ENCODE assay signal across 1 cellular context in the genomic region with DNA sequence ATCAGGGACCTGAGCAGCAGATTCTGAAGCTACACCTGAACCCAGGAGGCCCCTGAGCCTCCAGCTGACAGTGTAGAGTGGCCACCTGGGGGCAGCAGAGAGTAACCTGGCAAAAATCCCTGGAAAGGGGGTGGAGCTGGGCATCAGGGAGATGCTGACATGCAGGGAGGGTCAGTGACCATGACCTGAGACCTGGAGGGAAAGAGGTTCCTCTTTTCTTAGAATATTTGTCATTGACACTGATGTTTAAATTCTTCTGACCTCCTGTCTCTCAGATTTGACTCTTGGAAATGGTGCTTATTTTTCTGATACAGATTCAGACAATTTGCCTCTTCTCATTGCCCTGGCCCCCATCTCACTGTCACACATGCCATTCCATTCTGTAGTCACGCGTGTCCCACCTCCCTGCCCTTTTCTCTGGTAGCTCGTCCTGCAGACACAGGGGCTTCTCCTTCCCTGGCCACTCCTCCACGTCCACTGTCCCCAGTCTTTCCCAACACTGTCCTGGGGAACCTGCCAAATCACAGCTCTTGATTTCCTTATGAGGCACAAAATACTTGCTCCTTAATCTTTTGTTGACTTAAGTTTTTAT.
TF ChIP-seq lines count a peak whose summit lies in the region.

No MANE protein-coding gene starts in this region.

TF ChIP-seq in K562, 482 proteins besides CTCF, POLR2A, EP300 and RAD21 (continued from another document and continues in another):
- TF ChIP-seq, protein P1, sequence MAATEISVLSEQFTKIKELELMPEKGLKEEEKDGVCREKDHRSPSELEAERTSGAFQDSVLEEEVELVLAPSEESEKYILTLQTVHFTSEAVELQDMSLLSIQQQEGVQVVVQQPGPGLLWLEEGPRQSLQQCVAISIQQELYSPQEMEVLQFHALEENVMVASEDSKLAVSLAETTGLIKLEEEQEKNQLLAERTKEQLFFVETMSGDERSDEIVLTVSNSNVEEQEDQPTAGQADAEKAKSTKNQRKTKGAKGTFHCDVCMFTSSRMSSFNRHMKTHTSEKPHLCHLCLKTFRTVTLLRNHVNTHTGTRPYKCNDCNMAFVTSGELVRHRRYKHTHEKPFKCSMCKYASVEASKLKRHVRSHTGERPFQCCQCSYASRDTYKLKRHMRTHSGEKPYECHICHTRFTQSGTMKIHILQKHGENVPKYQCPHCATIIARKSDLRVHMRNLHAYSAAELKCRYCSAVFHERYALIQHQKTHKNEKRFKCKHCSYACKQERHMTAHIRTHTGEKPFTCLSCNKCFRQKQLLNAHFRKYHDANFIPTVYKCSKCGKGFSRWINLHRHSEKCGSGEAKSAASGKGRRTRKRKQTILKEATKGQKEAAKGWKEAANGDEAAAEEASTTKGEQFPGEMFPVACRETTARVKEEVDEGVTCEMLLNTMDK (IDR thresholded peaks at IDR 0.05; ENCODE audit: borderline replicate concordance, insufficient read depth, low read depth, low read length, poor library complexity, severe bottlenecking): peak; percentile 45
- TF ChIP-seq TRIM24 (IDR thresholded peaks at IDR 0.05) (no peak), CBFB (CRISPR knock-in tag; IDR thresholded peaks at IDR 0.05) (no peak), MTA1 (IDR thresholded peaks at IDR 0.05; ENCODE audit: borderline replicate concordance) (no peak), PTBP1 (IDR thresholded peaks at IDR 0.05; ENCODE audit: low read depth, low read length) (no peak), ASH1L (IDR thresholded peaks at IDR 0.05; ENCODE audit: borderline replicate concordance, low read depth, partially characterized antibody) (no peak), GTF2F1 (IDR thresholded peaks at IDR 0.05; ENCODE audit: low read depth, low read length) (peak; percentile 87), ZNF217 (CRISPR knock-in tag; IDR thresholded peaks at IDR 0.05) (no peak), POLR3A (IDR thresholded peaks at IDR 0.05; ENCODE audit: borderline replicate concordance, extremely low read depth, insufficient read depth, insufficient read length) (no peak), MBD2 (IDR thresholded peaks at IDR 0.05; ENCODE audit: borderline replicate concordance, low read depth) (no peak), STAT5A (IDR thresholded peaks at IDR 0.05; ENCODE audit: borderline replicate concordance, low read length) (peak; percentile 36; the same call in 1 of the 2 replicates), CREBBP (IDR thresholded peaks at IDR 0.05; ENCODE audit: low read depth, low read length) (no peak), FIP1L1 (IDR thresholded peaks at IDR 0.05; ENCODE audit: low read depth, low read length, poor library complexity, severe bottlenecking) (no peak), DACH1 (IDR thresholded peaks at IDR 0.05; ENCODE audit: partially characterized antibody) (no peak), SRF (CRISPR knock-in tag; IDR thresholded peaks at IDR 0.05) (peak in 1 of 2 experiments; percentile 92; a peak in 2 of 4 replicates), ZNF586 (CRISPR knock-in tag; conservative IDR thresholded peaks at IDR 0.05) (no peak), ARNT (IDR thresholded peaks at IDR 0.05) (no peak), U2AF1 (optimal IDR thresholded peaks at IDR 0.05; ENCODE audit: low read depth, low read length) (no peak), ZNF197 (CRISPR knock-in tag; IDR thresholded peaks at IDR 0.05; ENCODE audit: low read depth) (no peak), MEIS2 (IDR thresholded peaks at IDR 0.05; ENCODE audit: partially characterized antibody) (no peak), CSDE1 (IDR thresholded peaks at IDR 0.05) (no peak), BACH1 (tag; IDR thresholded peaks at IDR 0.05) (no peak), RBFOX2 (IDR thresholded peaks at IDR 0.05; ENCODE audit: low read depth, low read length) (no peak), POLR2G (IDR thresholded peaks at IDR 0.05; ENCODE audit: low read depth, low read length) (no peak), PURB (CRISPR knock-in tag; IDR thresholded peaks at IDR 0.05; ENCODE audit: low read depth) (no peak), FOXK2 (conservative IDR thresholded peaks at IDR 0.05 in 1 of 2, IDR thresholded peaks at IDR 0.05 in 1 of 2; ENCODE audit: low read depth in 2 of 2) (no peak), HNRNPK (IDR thresholded peaks at IDR 0.05; ENCODE audit: low read depth, low read length, poor library complexity, severe bottlenecking) (no peak), LEF1 (IDR thresholded peaks at IDR 0.05) (no peak), GABPB1 (CRISPR knock-in tag; IDR thresholded peaks at IDR 0.05) (0 out of 2 replicates have a peak, but pooled peaks have one; percentile 37), SMARCB1 (IDR thresholded peaks at IDR 0.05; ENCODE audit: insufficient read length, low read depth) (no peak), CREM (IDR thresholded peaks at IDR 0.05; ENCODE audit: low read depth) (peak; percentile 68; the same call in 1 of the 2 replicates), MAZ (CRISPR knock-in tag; conservative IDR thresholded peaks at IDR 0.05 in 1 of 2, IDR thresholded peaks at IDR 0.05 in 1 of 2) (peak in 1 of 2 experiments; percentile 80; a peak in 2 of 4 replicates), ZNF77 (CRISPR knock-in tag; IDR thresholded peaks at IDR 0.05) (no peak), ZNF717 (CRISPR knock-in tag; IDR thresholded peaks at IDR 0.05) (no peak), CBX1 (IDR thresholded peaks at IDR 0.05; ENCODE audit: low read depth) (no peak), ZC3H4 (CRISPR knock-in tag; IDR thresholded peaks at IDR 0.05; ENCODE audit: borderline replicate concordance) (no peak), ZNF121 (CRISPR knock-in tag; conservative IDR thresholded peaks at IDR 0.05) (no peak), DNMT1 (IDR thresholded peaks at IDR 0.05) (no peak), ZNF3 (CRISPR knock-in tag; IDR thresholded peaks at IDR 0.05) (no peak), MAFF (IDR thresholded peaks at IDR 0.05; ENCODE audit: low read length) (peak; percentile 33; the same call in 1 of the 2 replicates), BRCA1 (IDR thresholded peaks at IDR 0.05) (no peak), BRCA1 (CRISPR knock-in tag; IDR thresholded peaks at IDR 0.05) (no peak)
- TF ChIP-seq, protein P2, sequence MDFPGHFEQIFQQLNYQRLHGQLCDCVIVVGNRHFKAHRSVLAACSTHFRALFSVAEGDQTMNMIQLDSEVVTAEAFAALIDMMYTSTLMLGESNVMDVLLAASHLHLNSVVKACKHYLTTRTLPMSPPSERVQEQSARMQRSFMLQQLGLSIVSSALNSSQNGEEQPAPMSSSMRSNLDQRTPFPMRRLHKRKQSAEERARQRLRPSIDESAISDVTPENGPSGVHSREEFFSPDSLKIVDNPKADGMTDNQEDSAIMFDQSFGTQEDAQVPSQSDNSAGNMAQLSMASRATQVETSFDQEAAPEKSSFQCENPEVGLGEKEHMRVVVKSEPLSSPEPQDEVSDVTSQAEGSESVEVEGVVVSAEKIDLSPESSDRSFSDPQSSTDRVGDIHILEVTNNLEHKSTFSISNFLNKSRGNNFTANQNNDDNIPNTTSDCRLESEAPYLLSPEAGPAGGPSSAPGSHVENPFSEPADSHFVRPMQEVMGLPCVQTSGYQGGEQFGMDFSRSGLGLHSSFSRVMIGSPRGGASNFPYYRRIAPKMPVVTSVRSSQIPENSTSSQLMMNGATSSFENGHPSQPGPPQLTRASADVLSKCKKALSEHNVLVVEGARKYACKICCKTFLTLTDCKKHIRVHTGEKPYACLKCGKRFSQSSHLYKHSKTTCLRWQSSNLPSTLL (IDR thresholded peaks at IDR 0.05): no peak
- TF ChIP-seq, protein P3, sequence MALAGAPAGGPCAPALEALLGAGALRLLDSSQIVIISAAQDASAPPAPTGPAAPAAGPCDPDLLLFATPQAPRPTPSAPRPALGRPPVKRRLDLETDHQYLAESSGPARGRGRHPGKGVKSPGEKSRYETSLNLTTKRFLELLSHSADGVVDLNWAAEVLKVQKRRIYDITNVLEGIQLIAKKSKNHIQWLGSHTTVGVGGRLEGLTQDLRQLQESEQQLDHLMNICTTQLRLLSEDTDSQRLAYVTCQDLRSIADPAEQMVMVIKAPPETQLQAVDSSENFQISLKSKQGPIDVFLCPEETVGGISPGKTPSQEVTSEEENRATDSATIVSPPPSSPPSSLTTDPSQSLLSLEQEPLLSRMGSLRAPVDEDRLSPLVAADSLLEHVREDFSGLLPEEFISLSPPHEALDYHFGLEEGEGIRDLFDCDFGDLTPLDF (CRISPR knock-in tag; IDR thresholded peaks at IDR 0.05): peak; percentile 78
- TF ChIP-seq, protein P4, sequence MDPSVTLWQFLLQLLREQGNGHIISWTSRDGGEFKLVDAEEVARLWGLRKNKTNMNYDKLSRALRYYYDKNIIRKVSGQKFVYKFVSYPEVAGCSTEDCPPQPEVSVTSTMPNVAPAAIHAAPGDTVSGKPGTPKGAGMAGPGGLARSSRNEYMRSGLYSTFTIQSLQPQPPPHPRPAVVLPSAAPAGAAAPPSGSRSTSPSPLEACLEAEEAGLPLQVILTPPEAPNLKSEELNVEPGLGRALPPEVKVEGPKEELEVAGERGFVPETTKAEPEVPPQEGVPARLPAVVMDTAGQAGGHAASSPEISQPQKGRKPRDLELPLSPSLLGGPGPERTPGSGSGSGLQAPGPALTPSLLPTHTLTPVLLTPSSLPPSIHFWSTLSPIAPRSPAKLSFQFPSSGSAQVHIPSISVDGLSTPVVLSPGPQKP (CRISPR knock-in tag; IDR thresholded peaks at IDR 0.05): 0 out of 2 replicates have a peak, but pooled peaks have one; percentile 35
- TF ChIP-seq, protein P5, sequence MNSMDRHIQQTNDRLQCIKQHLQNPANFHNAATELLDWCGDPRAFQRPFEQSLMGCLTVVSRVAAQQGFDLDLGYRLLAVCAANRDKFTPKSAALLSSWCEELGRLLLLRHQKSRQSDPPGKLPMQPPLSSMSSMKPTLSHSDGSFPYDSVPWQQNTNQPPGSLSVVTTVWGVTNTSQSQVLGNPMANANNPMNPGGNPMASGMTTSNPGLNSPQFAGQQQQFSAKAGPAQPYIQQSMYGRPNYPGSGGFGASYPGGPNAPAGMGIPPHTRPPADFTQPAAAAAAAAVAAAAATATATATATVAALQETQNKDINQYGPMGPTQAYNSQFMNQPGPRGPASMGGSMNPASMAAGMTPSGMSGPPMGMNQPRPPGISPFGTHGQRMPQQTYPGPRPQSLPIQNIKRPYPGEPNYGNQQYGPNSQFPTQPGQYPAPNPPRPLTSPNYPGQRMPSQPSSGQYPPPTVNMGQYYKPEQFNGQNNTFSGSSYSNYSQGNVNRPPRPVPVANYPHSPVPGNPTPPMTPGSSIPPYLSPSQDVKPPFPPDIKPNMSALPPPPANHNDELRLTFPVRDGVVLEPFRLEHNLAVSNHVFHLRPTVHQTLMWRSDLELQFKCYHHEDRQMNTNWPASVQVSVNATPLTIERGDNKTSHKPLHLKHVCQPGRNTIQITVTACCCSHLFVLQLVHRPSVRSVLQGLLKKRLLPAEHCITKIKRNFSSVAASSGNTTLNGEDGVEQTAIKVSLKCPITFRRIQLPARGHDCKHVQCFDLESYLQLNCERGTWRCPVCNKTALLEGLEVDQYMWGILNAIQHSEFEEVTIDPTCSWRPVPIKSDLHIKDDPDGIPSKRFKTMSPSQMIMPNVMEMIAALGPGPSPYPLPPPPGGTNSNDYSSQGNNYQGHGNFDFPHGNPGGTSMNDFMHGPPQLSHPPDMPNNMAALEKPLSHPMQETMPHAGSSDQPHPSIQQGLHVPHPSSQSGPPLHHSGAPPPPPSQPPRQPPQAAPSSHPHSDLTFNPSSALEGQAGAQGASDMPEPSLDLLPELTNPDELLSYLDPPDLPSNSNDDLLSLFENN (IDR thresholded peaks at IDR 0.05; ENCODE audit: low read depth in 2 of 2, low read length in 2 of 2): peak in 1 of 2 experiments; percentile 81; a peak in 2 of 4 replicates
- TF ChIP-seq, protein P6, sequence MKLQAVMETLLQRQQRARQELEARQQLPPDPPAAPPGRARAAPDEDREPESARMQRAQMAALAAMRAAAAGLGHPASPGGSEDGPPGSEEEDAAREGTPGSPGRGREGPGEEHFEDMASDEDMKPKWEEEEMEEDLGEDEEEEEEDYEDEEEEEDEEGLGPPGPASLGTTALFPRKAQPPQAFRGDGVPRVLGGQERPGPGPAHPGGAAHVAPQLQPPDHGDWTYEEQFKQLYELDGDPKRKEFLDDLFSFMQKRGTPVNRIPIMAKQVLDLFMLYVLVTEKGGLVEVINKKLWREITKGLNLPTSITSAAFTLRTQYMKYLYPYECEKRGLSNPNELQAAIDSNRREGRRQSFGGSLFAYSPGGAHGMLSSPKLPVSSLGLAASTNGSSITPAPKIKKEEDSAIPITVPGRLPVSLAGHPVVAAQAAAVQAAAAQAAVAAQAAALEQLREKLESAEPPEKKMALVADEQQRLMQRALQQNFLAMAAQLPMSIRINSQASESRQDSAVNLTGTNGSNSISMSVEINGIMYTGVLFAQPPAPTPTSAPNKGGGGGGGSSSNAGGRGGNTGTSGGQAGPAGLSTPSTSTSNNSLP (IDR thresholded peaks at IDR 0.05; ENCODE audit: borderline replicate concordance, low read depth, low read length): peak; percentile 75; the same call in 1 of the 2 replicates
- TF ChIP-seq, protein P7, sequence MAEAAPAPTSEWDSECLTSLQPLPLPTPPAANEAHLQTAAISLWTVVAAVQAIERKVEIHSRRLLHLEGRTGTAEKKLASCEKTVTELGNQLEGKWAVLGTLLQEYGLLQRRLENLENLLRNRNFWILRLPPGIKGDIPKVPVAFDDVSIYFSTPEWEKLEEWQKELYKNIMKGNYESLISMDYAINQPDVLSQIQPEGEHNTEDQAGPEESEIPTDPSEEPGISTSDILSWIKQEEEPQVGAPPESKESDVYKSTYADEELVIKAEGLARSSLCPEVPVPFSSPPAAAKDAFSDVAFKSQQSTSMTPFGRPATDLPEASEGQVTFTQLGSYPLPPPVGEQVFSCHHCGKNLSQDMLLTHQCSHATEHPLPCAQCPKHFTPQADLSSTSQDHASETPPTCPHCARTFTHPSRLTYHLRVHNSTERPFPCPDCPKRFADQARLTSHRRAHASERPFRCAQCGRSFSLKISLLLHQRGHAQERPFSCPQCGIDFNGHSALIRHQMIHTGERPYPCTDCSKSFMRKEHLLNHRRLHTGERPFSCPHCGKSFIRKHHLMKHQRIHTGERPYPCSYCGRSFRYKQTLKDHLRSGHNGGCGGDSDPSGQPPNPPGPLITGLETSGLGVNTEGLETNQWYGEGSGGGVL (CRISPR knock-in tag; IDR thresholded peaks at IDR 0.05): no peak
- TF ChIP-seq, protein P8, sequence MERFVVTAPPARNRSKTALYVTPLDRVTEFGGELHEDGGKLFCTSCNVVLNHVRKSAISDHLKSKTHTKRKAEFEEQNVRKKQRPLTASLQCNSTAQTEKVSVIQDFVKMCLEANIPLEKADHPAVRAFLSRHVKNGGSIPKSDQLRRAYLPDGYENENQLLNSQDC (CRISPR knock-in tag; IDR thresholded peaks at IDR 0.05): no peak
- TF ChIP-seq, protein P9, sequence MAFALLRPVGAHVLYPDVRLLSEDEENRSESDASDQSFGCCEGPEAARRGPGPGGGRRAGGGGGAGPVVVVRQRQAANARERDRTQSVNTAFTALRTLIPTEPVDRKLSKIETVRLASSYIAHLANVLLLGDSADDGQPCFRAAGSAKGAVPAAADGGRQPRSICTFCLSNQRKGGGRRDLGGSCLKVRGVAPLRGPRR (CRISPR knock-in tag; IDR thresholded peaks at IDR 0.05): no peak
- TF ChIP-seq, protein P10, sequence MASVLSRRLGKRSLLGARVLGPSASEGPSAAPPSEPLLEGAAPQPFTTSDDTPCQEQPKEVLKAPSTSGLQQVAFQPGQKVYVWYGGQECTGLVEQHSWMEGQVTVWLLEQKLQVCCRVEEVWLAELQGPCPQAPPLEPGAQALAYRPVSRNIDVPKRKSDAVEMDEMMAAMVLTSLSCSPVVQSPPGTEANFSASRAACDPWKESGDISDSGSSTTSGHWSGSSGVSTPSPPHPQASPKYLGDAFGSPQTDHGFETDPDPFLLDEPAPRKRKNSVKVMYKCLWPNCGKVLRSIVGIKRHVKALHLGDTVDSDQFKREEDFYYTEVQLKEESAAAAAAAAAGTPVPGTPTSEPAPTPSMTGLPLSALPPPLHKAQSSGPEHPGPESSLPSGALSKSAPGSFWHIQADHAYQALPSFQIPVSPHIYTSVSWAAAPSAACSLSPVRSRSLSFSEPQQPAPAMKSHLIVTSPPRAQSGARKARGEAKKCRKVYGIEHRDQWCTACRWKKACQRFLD (CRISPR knock-in tag; IDR thresholded peaks at IDR 0.05): no peak
